Comparison of ENCODE assay signal across 17 cellular contexts in genomic region chr1:119771770-119772169, GRCh38. TPM values are rescaled to one million over a fixed set of nuclear protein-coding genes. Genes with fewer than 3 reads are reported as not detected.
DNase-seq lines count a peak whose midpoint lies in the region; ATAC-seq, FAIRE-seq and TF ChIP-seq lines count a peak whose summit lies in the region.
"Had no signal": no experiment of that assay in that cellular context is flagged by ENCODE, and none has a peak within 500 bp of the region (broad histone marks: within the 10 kb centered on the region; RNA-seq: fewer than 3 reads in every experiment).

No MANE protein-coding gene starts in this region.

- no peaks in the 10 kb centered on the region for H3K4me1 Mint-ChIP-seq in naive thymus-derived CD8-positive, alpha-beta T cell
- H3K4me1 Mint-ChIP-seq in T-cell = no peaks in the 10 kb centered on the region

- FAIRE-seq in bronchial epithelial cell (lab: Jason Lieb, UNC) = no peak
- FAIRE-seq: GM12892, H1 had no signal

- TF ChIP-seq CTCF in bronchial epithelial cell (IDR thresholded peaks at IDR 0.05; ENCODE audit: insufficient read depth, low read length, severe bottlenecking) (no peak), left lung (IDR thresholded peaks at IDR 0.05) (no peak)

- H3K36me3 Mint-ChIP-seq in naive thymus-derived CD8-positive, alpha-beta T cell = no peaks in the 10 kb centered on the region
- no peaks in the 10 kb centered on the region for H3K36me3 Mint-ChIP-seq in T-cell
- H3K36me3 Mint-ChIP-seq: CD8-positive, alpha-beta T cell had no signal

- H3K9me3 ChIP-seq in left lung = no peaks in the 10 kb centered on the region
- H3K9me3 ChIP-seq: BLaER1 treated with 17β-estradiol and CSF1 and Interleukin-3, amounts not matched to agents 10 nM and 100 nM had no signal

- DNase-seq in NCI-H510A treated with DMSO at 0.1 percent for 48 hours (lab: John Stamatoyannopoulos, UW) (peak; percentile 41), NCI-H510A (lab: John Stamatoyannopoulos, UW) (no peak), bronchial epithelial cell (ENCODE audit: low read depth) (peak; percentile 52), left lung (no peak), T-cell (no peak)
- no peak for DNase-seq in naive thymus-derived CD8-positive, alpha-beta T cell
- DNase-seq: Calu3; CD8-positive, alpha-beta T cell; DMS79; KBM-7; NCI-H2171 treated with DMSO at 0.1 percent for 48 hours; Right ventricle myocardium superior had no signal

- intact Hi-C loops in left lung (cut with DNase I) = no loop called here

- no peak overlapping the region for H3K27ac Mint-ChIP-seq in naive thymus-derived CD8-positive, alpha-beta T cell
- no peak overlapping the region for H3K27ac Mint-ChIP-seq in T-cell
- H3K27ac Mint-ChIP-seq: CD8-positive, alpha-beta T cell had no signal

- no peak overlapping the region for H3K4me3 Mint-ChIP-seq in naive thymus-derived CD8-positive, alpha-beta T cell
- H3K4me3 Mint-ChIP-seq in T-cell = no peak overlapping the region
- H3K4me3 Mint-ChIP-seq: CD8-positive, alpha-beta T cell had no signal

- no peak overlapping the region for H3K27ac ChIP-seq in left lung
- H3K27ac ChIP-seq: BLaER1 treated with 17β-estradiol and CSF1 and Interleukin-3, amounts not matched to agents 10 nM and 100 nM had no signal

- peaks cover 0 to 6% of the 10 kb centered on the region in 2 donors for H3K4me1 ChIP-seq in left lung
- H3K4me1 ChIP-seq: BLaER1 treated with 17β-estradiol and CSF1 and Interleukin-3, amounts not matched to agents 10 nM and 100 nM had no signal

- ATAC-seq in left lung (peak; percentile 77), T-cell (replicated peaks in 1 of 4) (no peak), GM18505 (IDR thresholded peaks at IDR 0.05; ENCODE audit: unreplicated experiment) (no peak)
- ATAC-seq in naive thymus-derived CD8-positive, alpha-beta T cell = no peak
- ATAC-seq: CD8-positive, alpha-beta T cell had no signal

- peaks cover 9 to 16% (median 11%) of the 10 kb centered on the region in 5 donors for H3K27me3 Mint-ChIP-seq in naive thymus-derived CD8-positive, alpha-beta T cell
- H3K27me3 Mint-ChIP-seq in T-cell = peaks cover 13 to 16% of the 10 kb centered on the region in 2 donors

- no peaks in the 10 kb centered on the region for H3K27me3 ChIP-seq in bronchial epithelial cell (ENCODE audit: control insufficient read depth, insufficient read depth, low read length)
- no peaks in the 10 kb centered on the region for H3K27me3 ChIP-seq in left lung
- H3K27me3 ChIP-seq: BLaER1 treated with 17β-estradiol and CSF1 and Interleukin-3, amounts not matched to agents 10 nM and 100 nM had no signal

- TF ChIP-seq POLR2A in GM18505 (IDR thresholded peaks at IDR 0.05; ENCODE audit: borderline replicate concordance, extremely low read depth, insufficient read depth, insufficient read length) = no peak

- no peaks in the 10 kb centered on the region for H3K9me3 Mint-ChIP-seq in naive thymus-derived CD8-positive, alpha-beta T cell
- H3K9me3 Mint-ChIP-seq in T-cell = no peaks in the 10 kb centered on the region
- H3K9me3 Mint-ChIP-seq: CD8-positive, alpha-beta T cell had no signal

- CTCF ChIA-PET in T-cell (lab: Charles Lee) = no interaction called here

- POLR2A ChIA-PET in naive thymus-derived CD8-positive, alpha-beta T cell (lab: Charles Lee) = no interaction called here
- POLR2A ChIA-PET in T-cell (lab: Charles Lee) = no interaction called here

- H3K36me3 ChIP-seq in bronchial epithelial cell (ENCODE audit: control insufficient read depth, insufficient read depth, low read length) = no peaks in the 10 kb centered on the region
- H3K36me3 ChIP-seq in left lung = no peaks in the 10 kb centered on the region
- H3K36me3 ChIP-seq: BLaER1 treated with 17β-estradiol and CSF1 and Interleukin-3, amounts not matched to agents 10 nM and 100 nM had no signal

- H3K4me3 ChIP-seq in bronchial epithelial cell (ENCODE audit: low read depth, low read length) (no peak overlapping the region), left lung (no peak overlapping the region)
- H3K4me3 ChIP-seq: BLaER1 treated with 17β-estradiol and CSF1 and Interleukin-3, amounts not matched to agents 10 nM and 100 nM had no signal

RNA-seq across cellular contexts. Expression of gene HMGCS2, which starts 3.1 kb away (rescaled TPM):
- total RNA-seq in bronchial epithelial cell (0.26 and 0.38 TPM in 2 replicates), left lung (under 1 TPM in 1 of 2 donors, not detected in 1; 0.26 TPM), T-cell (under 1 TPM in 3 of 5 donors, not detected in 2; 0.35 to 0.82 (median 0.56) TPM)
- not detected for total RNA-seq in naive thymus-derived CD8-positive, alpha-beta T cell
- not detected for polyA plus RNA-seq in naive thymus-derived CD8-positive, alpha-beta T cell
- total RNA-seq: A172; Calu3; CD8-positive, alpha-beta T cell; H1 had no signal
- polyA plus RNA-seq: H1 had no signal

RNA-seq across cellular contexts. Expression of gene REG4, which starts 39.5 kb away (rescaled TPM):
- total RNA-seq in bronchial epithelial cell (not detected in 2 replicates), left lung (not detected), T-cell (1 to 10 TPM; 1.6 to 7.7 (median 3.0) TPM)
- 10 to 100 TPM; 16.1 to 18.1 TPM for total RNA-seq in naive thymus-derived CD8-positive, alpha-beta T cell
- polyA plus RNA-seq in naive thymus-derived CD8-positive, alpha-beta T cell = 10 to 100 TPM; 15.0 to 63.0 (median 30.0) TPM
- total RNA-seq: A172, Calu3, H1, Right ventricle myocardium superior had no signal
- polyA plus RNA-seq: H1 had no signal

Comparison
In these comparisons a context has a peak if more than half of its experiments do, and no peak if none do; other contexts are left out.
1. DNase-seq: peak in NCI-H510A treated with DMSO at 0.1 percent for 48 hours (single experiment) and bronchial epithelial cell (single experiment); none in NCI-H510A (single experiment), left lung (0 of 2), naive thymus-derived CD8-positive, alpha-beta T cell (0 of 10) and T-cell (0 of 34).